In genomic region chr6:128152551-128152950, GRCh38 we compare ENCODE assay signal across 27 cellular contexts.
"Had no signal": no experiment of that assay in that cellular context is flagged by ENCODE, and none has a peak within 500 bp of the region (broad histone marks: within the 10 kb centered on the region; RNA-seq: fewer than 3 reads in every experiment).

No MANE protein-coding gene starts in this region.

- H3K4me3 ChIP-seq: left ventricle myocardium inferior, lung, pancreas, prostate gland, stomach, testis, thyroid gland, transverse colon, upper lobe of left lung had no signal

- DNase-seq: head of caudate nucleus; hypothalamus; immature natural killer cell; kidney; left ventricle myocardium inferior; mesendoderm; naive thymus-derived CD4-positive, alpha-beta T cell; pancreas; posterior cingulate gyrus; retina; right cardiac atrium; small intestine; stimulated activated CD4-positive, alpha-beta T cell treated with anti-CD3 and anti-CD28 coated beads, Interleukin-1b, Interleukin-23, amount 100 ng/mL, for 48 hours; stimulated activated CD4-positive, alpha-beta T cell treated with anti-CD3 and anti-CD28 coated beads, Interleukin-2, amount 100 ng/mL, for 48 hours; stimulated activated CD4-positive, alpha-beta T cell treated with anti-CD3 and anti-CD28 coated beads, Interleukin-4, amount 100 ng/mL, for 4 hours; stimulated activated CD8-positive, alpha-beta memory T cell treated with anti-CD3 and anti-CD28 coated beads, Interleukin-4, amount 100 ng/mL, for 48 hours; stimulated activated naive CD8-positive, alpha-beta T cell treated with anti-CD3 and anti-CD28 coated beads, Interleukin-15, Interleukin-2, amounts not matched to agents 100 U/mL and 50 U/mL, for 24 hours; stomach; testis; thyroid gland; transverse colon; upper lobe of left lung had no signal

- H3K27me3 ChIP-seq: pancreas, stomach, testis, thyroid gland, transverse colon, upper lobe of left lung had no signal

- ATAC-seq: naive thymus-derived CD4-positive, alpha-beta T cell; natural killer cell treated with Interleukin-12 subunit alpha and Interleukin-12 subunit beta and Interleukin-15 and Interleukin-18, amount 100 ng/mL, for 72 hours; right cardiac atrium; sciatic nerve; stimulated activated memory B cell treated with anti-CD40 and anti-IgM and Interleukin-4, amounts not matched to agents 10 μg/mL and 1 μg/mL and 100 μg/mL, for 72 hours; stimulated activated naive CD8-positive, alpha-beta T cell treated with anti-CD3 and anti-CD28 coated beads, Interleukin-15, Interleukin-2, amounts not matched to agents 100 U/mL and 50 U/mL, for 24 hours had no signal

- H3K4me1 ChIP-seq: left ventricle myocardium inferior, pancreas, prostate gland, stomach, testis, thyroid gland, transverse colon, upper lobe of left lung had no signal

- H3K36me3 ChIP-seq: left ventricle myocardium inferior, pancreas, prostate gland, stomach, thyroid gland, transverse colon, upper lobe of left lung had no signal

- H3K27ac ChIP-seq: left ventricle myocardium inferior, pancreas, prostate gland, stomach, testis, thyroid gland, transverse colon, upper lobe of left lung had no signal

- H3K9me3 ChIP-seq: left ventricle myocardium inferior, pancreas, prostate gland, stomach, testis, thyroid gland, transverse colon, upper lobe of left lung had no signal
